In genomic region chr6:125277838-125278237, GRCh38 we compare ENCODE assay signal across 20 cellular contexts. TPM values are rescaled to one million over a fixed set of nuclear protein-coding genes. Genes with fewer than 3 reads are reported as not detected.
A peak's percentile ranks its signal among the peaks of the same experiment; 100 is the strongest.
DNase-seq lines count a peak whose midpoint lies in the region; ATAC-seq and TF ChIP-seq lines count a peak whose summit lies in the region.
"Had no signal": no experiment of that assay in that cellular context is flagged by ENCODE, and none has a peak within 500 bp of the region (broad histone marks: within the 10 kb centered on the region; RNA-seq: fewer than 3 reads in every experiment).

No MANE protein-coding gene starts in this region.

- peaks cover 0 to 18% of the 10 kb centered on the region in 2 donors for H3K36me3 ChIP-seq in gastrocnemius medialis

- intact Hi-C loops in gastrocnemius medialis (cut with DNase I; ENCODE audit: low total_unique reads): no loop called here

- no peaks in the 10 kb centered on the region for H3K27me3 Mint-ChIP-seq in stimulated activated naive CD8-positive, alpha-beta T cell treated with anti-CD3 and anti-CD28 coated beads, Interleukin-15, Interleukin-2, amounts not matched to agents 100 ng/mL and 50 ng/mL, for 24 hours
- no peaks in the 10 kb centered on the region for H3K27me3 Mint-ChIP-seq in T-cell

- H3K4me3 ChIP-seq in gastrocnemius medialis: no peak overlapping the region

- no peak for DNase-seq in stimulated activated naive CD8-positive, alpha-beta T cell treated with anti-CD3 and anti-CD28 coated beads, Interleukin-15, Interleukin-2, amounts not matched to agents 100 U/mL and 50 U/mL, for 24 hours
- DNase-seq in NCI-H1105 (lab: John Stamatoyannopoulos, UW) (peak; percentile 74), T-cell (no peak), gastrocnemius medialis (no peak), NOMO-1 treated with DMSO at 0.1 percent for 48 hours (lab: John Stamatoyannopoulos, UW; ENCODE audit: unreplicated experiment) (no peak), NK-92 (lab: John Stamatoyannopoulos, UW; ENCODE audit: unreplicated experiment) (no peak)
- DNase-seq: ACHN, C1 segment of cervical spinal cord, HFFc6, IMR-90, Kasumi-1, NCI-H1092 treated with DMSO at 0.1 percent for 48 hours, NCI-H1694, NCI-H2081 treated with DMSO at 0.1 percent for 48 hours, NCI-H446, RPMI8226, SHP77 treated with DMSO at 0.1 percent for 48 hours, SK-N-SH had no signal

- in situ Hi-C loops in gastrocnemius medialis (cut with MboI; ENCODE audit: low sequenced_read_pairs in 4 of 4): loop anchor here in 1 of 4 donors (25.0 kb wide), 1 partner anchor 291 kb away; no protein-coding TSS in a partner anchor

- peak overlapping the region in 1 of 4 donors; percentile 5 for H3K27ac ChIP-seq in gastrocnemius medialis
- H3K27ac ChIP-seq: HL-60 had no signal

- POLR2A ChIA-PET in T-cell (lab: Charles Lee): no interaction called here

- no peak for TF ChIP-seq POLR2A in gastrocnemius medialis (IDR thresholded peaks at IDR 0.05)

- CTCF ChIA-PET in T-cell (lab: Charles Lee): no interaction called here

- H3K4me3 Mint-ChIP-seq in stimulated activated naive CD8-positive, alpha-beta T cell treated with anti-CD3 and anti-CD28 coated beads, Interleukin-15, Interleukin-2, amounts not matched to agents 100 ng/mL and 50 ng/mL, for 24 hours: no peak overlapping the region
- no peak overlapping the region for H3K4me3 Mint-ChIP-seq in T-cell
- H3K4me3 Mint-ChIP-seq: HFFc6 had no signal

- H3K9me3 ChIP-seq in gastrocnemius medialis: no peaks in the 10 kb centered on the region
- H3K9me3 ChIP-seq: SK-N-SH had no signal

- H3K9me3 Mint-ChIP-seq in stimulated activated naive CD8-positive, alpha-beta T cell treated with anti-CD3 and anti-CD28 coated beads, Interleukin-15, Interleukin-2, amounts not matched to agents 100 ng/mL and 50 ng/mL, for 24 hours: peaks cover 13% of the 10 kb centered on the region
- H3K9me3 Mint-ChIP-seq in T-cell: peaks cover 0 to 10% (median 4%) of the 10 kb centered on the region in 3 donors

- peaks cover 19 to 29% of the 10 kb centered on the region in 2 donors for H3K4me1 ChIP-seq in gastrocnemius medialis

- H3K4me1 Mint-ChIP-seq in stimulated activated naive CD8-positive, alpha-beta T cell treated with anti-CD3 and anti-CD28 coated beads, Interleukin-15, Interleukin-2, amounts not matched to agents 100 ng/mL and 50 ng/mL, for 24 hours (ENCODE audit: low read depth): peaks cover 46% of the 10 kb centered on the region
- peaks cover 35 to 51% (median 39%) of the 10 kb centered on the region in 3 donors for H3K4me1 Mint-ChIP-seq in T-cell

- H3K27ac Mint-ChIP-seq in stimulated activated naive CD8-positive, alpha-beta T cell treated with anti-CD3 and anti-CD28 coated beads, Interleukin-15, Interleukin-2, amounts not matched to agents 100 ng/mL and 50 ng/mL, for 24 hours: peak overlapping the region; percentile 24
- H3K27ac Mint-ChIP-seq in T-cell: peak overlapping the region; percentile 12 to 54
- H3K27ac Mint-ChIP-seq: HFFc6 had no signal

- no peaks in the 10 kb centered on the region for H3K27me3 ChIP-seq in gastrocnemius medialis

- peaks cover 93% of the 10 kb centered on the region for H3K36me3 Mint-ChIP-seq in stimulated activated naive CD8-positive, alpha-beta T cell treated with anti-CD3 and anti-CD28 coated beads, Interleukin-15, Interleukin-2, amounts not matched to agents 100 ng/mL and 50 ng/mL, for 24 hours (ENCODE audit: low read depth)
- H3K36me3 Mint-ChIP-seq in T-cell: peaks cover 82% of the 10 kb centered on the region

- TF ChIP-seq CTCF in gastrocnemius medialis (IDR thresholded peaks at IDR 0.05 in 4 of 5, conservative IDR thresholded peaks at IDR 0.05 in 1 of 5): no peak

- ATAC-seq in stimulated activated naive CD8-positive, alpha-beta T cell treated with anti-CD3 and anti-CD28 coated beads, Interleukin-15, Interleukin-2, amounts not matched to agents 100 U/mL and 50 U/mL, for 24 hours: no peak
- ATAC-seq in T-cell (replicated peaks in 1 of 4): no peak
- ATAC-seq in gastrocnemius medialis: no peak

RNA-seq across cellular contexts. Expression of gene HDDC2, which starts 23.9 kb away (rescaled TPM):
- total RNA-seq in T-cell: 10 to 100 TPM; 32.0 to 48.0 (median 42.1) TPM
- 10 to 100 TPM; 54.9 to 88.3 (median 77.7) TPM for total RNA-seq in gastrocnemius medialis
